Comparison of ENCODE assay signal across 1 cellular context in the genomic region with DNA sequence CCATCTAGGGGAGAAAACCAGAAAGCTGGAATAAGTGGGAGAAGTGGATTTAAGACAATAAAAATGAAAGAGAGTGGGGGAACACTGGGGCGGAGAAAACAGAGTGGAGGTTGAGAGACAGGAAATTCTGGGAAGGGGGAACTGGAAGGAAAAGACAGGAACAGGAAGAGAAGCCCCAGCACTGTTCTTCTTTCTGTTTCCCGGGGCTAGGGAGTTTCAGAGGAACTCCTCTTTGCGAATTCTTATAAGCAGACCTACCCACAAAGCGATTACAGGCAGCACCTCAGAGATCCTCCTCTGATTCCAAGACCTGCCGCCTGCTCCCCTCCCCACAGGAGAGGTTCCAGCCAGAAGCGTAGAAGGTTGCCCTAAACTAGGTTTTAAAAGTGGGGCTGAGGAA.
TF ChIP-seq lines count a peak whose summit lies in the region.

No MANE protein-coding gene starts in this region.

TF ChIP-seq in HepG2, 621 proteins besides CTCF, POLR2A, EP300 and RAD21:
- TF ChIP-seq RAD51 (IDR thresholded peaks at IDR 0.05; ENCODE audit: borderline replicate concordance) (no peak), KDM6A (CRISPR knock-in tag; IDR thresholded peaks at IDR 0.05; ENCODE audit: low read depth) (no peak), RELA (CRISPR knock-in tag; IDR thresholded peaks at IDR 0.05) (no peak), HNF1B (CRISPR knock-in tag; IDR thresholded peaks at IDR 0.05) (no peak), ZNF234 (CRISPR knock-in tag; conservative IDR thresholded peaks at IDR 0.05) (no peak), PTBP1 (IDR thresholded peaks at IDR 0.05; ENCODE audit: low read depth, low read length, poor library complexity, severe bottlenecking) (no peak)
